In genomic region chr13:51154029-51154555, GRCh38 we compare ENCODE assay signal across 10 cellular contexts. TPM values are rescaled to one million over a fixed set of nuclear protein-coding genes. Genes with fewer than 3 reads are reported as not detected.
DNase-seq lines count a peak whose midpoint lies in the region; ATAC-seq and TF ChIP-seq lines count a peak whose summit lies in the region.
"Had no signal": no experiment of that assay in that cellular context is flagged by ENCODE, and none has a peak within 500 bp of the region (broad histone marks: within the 10 kb centered on the region; RNA-seq: fewer than 3 reads in every experiment).

No MANE protein-coding gene starts in this region.

- peak; percentile 68 to 73 for ATAC-seq in activated CD4-positive, CD25-positive, alpha-beta regulatory T cell treated with anti-CD3 and anti-CD28 coated beads, Interleukin-2, amount 50 U/mL, for 24 hours
- peak; percentile 34 for ATAC-seq in sciatic nerve

- H3K4me1 Mint-ChIP-seq in endodermal cell, result peaks cover 78% of the 10 kb centered on the region
- H3K4me1 Mint-ChIP-seq: activated naive CD4-positive, alpha-beta T cell treated with anti-CD3 and anti-CD28 coated beads, Interleukin-2, amount 50 U/mL, for 24 hours had no signal

- H3K9me3 ChIP-seq in endodermal cell (ENCODE audit: control insufficient read depth, low read length), result peaks cover 12% of the 10 kb centered on the region

- H3K27me3 ChIP-seq in endodermal cell (ENCODE audit: control insufficient read depth, insufficient read depth, low read length, poor library complexity, severe bottlenecking), result no peaks in the 10 kb centered on the region

- no peak for TF ChIP-seq CTCF in NB4 (IDR thresholded peaks at IDR 0.05; ENCODE audit: low read depth, low read length)
- TF ChIP-seq CTCF in endodermal cell (conservative IDR thresholded peaks at IDR 0.05), result no peak

- peaks cover 4% of the 10 kb centered on the region for H3K4me1 ChIP-seq in endodermal cell (ENCODE audit: control insufficient read depth, insufficient read depth, low read length)

- H3K27me3 Mint-ChIP-seq in endodermal cell (ENCODE audit: insufficient read depth), result no peaks in the 10 kb centered on the region

- H3K36me3 ChIP-seq in endodermal cell (ENCODE audit: control insufficient read depth, insufficient read depth, low read length), result peaks cover 25% of the 10 kb centered on the region

- TF ChIP-seq POLR2A in NB4 (IDR thresholded peaks at IDR 0.05; ENCODE audit: extremely low read depth, insufficient read length), result no peak

- no peaks in the 10 kb centered on the region for H3K9me3 Mint-ChIP-seq in endodermal cell
- H3K9me3 Mint-ChIP-seq: activated naive CD4-positive, alpha-beta T cell treated with anti-CD3 and anti-CD28 coated beads, Interleukin-2, amount 50 U/mL, for 24 hours had no signal

- no peak overlapping the region for H3K4me3 ChIP-seq in NB4 (ENCODE audit: low read depth, low read length)
- H3K4me3 ChIP-seq in endodermal cell (ENCODE audit: low read length), result no peak overlapping the region

- H3K9ac ChIP-seq in endodermal cell (ENCODE audit: extremely low read depth, low read length, poor library complexity, severe bottlenecking), result no peak overlapping the region

- H3K27ac ChIP-seq in endodermal cell (ENCODE audit: low read depth, low read length), result no peak overlapping the region

- peaks cover 34% of the 10 kb centered on the region for H3K36me3 Mint-ChIP-seq in endodermal cell (ENCODE audit: low read depth)
- H3K36me3 Mint-ChIP-seq: activated naive CD4-positive, alpha-beta T cell treated with anti-CD3 and anti-CD28 coated beads, Interleukin-2, amount 50 U/mL, for 24 hours had no signal

- intact Hi-C loops in sciatic nerve (cut with DNase I), result no loop called here

- H3K4me3 Mint-ChIP-seq in endodermal cell, result no peak overlapping the region
- H3K4me3 Mint-ChIP-seq: activated naive CD4-positive, alpha-beta T cell treated with anti-CD3 and anti-CD28 coated beads, Interleukin-2, amount 50 U/mL, for 24 hours had no signal

- DNase-seq in activated CD4-positive, CD25-positive, alpha-beta regulatory T cell (lab: John Stamatoyannopoulos, UW), result no peak
- DNase-seq in NB4 (ENCODE audit: low read depth) (peak; percentile 61), endodermal cell (peak; percentile 28), sciatic nerve (ENCODE audit: low spot score) (no peak), C1 segment of cervical spinal cord (lab: John Stamatoyannopoulos, UW) (no peak), NCI-H2081 treated with DMSO at 0.1 percent for 48 hours (lab: John Stamatoyannopoulos, UW) (no peak), KBM-7 (no peak)
- DNase-seq: posterior cingulate gyrus had no signal

- WGBS in endodermal cell (ENCODE audit: insufficient coverage in 1 of 2, insufficient read length in 1 of 2), 2 experiments, result 95 to 96% methylated on average over 7 of the region's 7 CpGs

- H3K27ac Mint-ChIP-seq in endodermal cell, result peak overlapping the region; percentile 77
- H3K27ac Mint-ChIP-seq: activated naive CD4-positive, alpha-beta T cell treated with anti-CD3 and anti-CD28 coated beads, Interleukin-2, amount 50 U/mL, for 24 hours had no signal

- in situ Hi-C loops in KBM-7 (cut with MboI; ENCODE audit: low pct_unique_long_range_greater_than_20kb, low sequenced_read_pairs), result no loop called here

RNA-seq across cellular contexts. Expression of gene C13orf42, which starts 43.0 kb away (rescaled TPM):
- total RNA-seq in endodermal cell (10 to 100 TPM; 19.0 to 27.7 TPM), sciatic nerve (not detected)
- 1.6 TPM for polyA plus RNA-seq in endodermal cell (2013, experiment 1 of 2)
- 2.4 TPM for polyA plus RNA-seq in endodermal cell (2013, experiment 2 of 2)

Comparison
In these comparisons a context has a peak if more than half of its experiments do, and no peak if none do; other contexts are left out.
1. DNase-seq: peak in NB4 (single experiment) and endodermal cell (single experiment); none in activated CD4-positive, CD25-positive, alpha-beta regulatory T cell (0 of 4), sciatic nerve (single experiment), C1 segment of cervical spinal cord (0 of 14), NCI-H2081 treated with DMSO at 0.1 percent for 48 hours (single experiment) and KBM-7 (single experiment).
2. RNA of gene C13orf42, which starts 43.0 kb away (total RNA-seq): 19.0 to 27.7 TPM in endodermal cell; not detected in sciatic nerve (single experiment); every median in the first group is over 10 times any median in the second.